ENCODE assay signal across 8 cellular contexts in the genomic region with DNA sequence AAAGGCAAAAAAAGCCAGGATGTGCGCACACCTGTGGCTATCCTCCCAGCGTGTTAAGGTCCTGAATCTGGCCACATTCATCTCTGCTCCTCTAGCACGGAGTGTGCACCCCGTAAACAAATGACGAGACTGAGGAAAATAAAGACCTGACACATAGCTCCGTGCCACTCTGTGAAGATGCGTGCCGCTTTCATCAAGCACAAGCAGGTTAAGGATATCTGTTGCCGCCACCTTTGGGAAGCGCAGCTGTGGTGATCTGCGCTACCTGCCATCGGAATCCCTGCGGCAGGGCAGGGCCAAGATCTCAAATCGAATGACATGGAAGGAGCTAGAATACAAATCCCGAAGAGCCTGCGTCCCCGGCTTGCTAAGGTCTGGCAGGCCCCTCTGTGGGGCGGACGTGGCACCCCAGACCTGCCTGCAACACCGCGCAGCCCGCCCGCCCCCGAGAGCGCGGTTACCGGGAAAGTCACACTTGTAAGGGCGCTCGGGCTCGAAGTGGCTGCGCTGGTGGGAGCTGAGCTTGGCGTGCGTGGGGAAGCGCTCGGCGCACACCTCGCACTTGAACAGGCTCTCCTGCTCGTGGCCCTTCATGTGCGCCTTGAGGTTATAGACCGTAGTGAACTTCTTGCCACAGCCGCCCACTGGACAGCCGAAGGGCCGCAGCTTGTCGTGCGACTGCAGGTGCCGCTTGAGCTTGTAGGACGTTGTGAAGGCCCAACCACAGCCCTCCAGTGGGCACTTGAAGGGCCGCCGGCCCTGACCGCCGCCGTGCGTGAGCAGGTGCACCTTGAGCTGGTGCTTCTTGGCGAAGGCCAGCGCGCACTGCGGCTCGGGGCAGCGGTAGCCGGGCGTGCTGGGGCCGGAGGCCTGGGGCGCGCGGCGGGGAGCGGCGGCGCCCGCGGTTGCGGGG. TPM values are rescaled to one million over a fixed set of nuclear protein-coding genes. Genes with fewer than 3 reads are reported as not detected.
DNase-seq lines count a peak whose midpoint lies in the region; ATAC-seq and TF ChIP-seq lines count a peak whose summit lies in the region.

No MANE protein-coding gene starts in this region.

- no peaks in the 10 kb centered on the region for H3K9me3 Mint-ChIP-seq in T-helper 2 cell treated with Interferon-gamma antibody and Interleukin-4, amounts not matched to agents 5 μg/mL and 100 μg/mL, for 36 hours

- intact Hi-C loops in right lobe of liver (cut with DNase I) = no loop called here

- H3K36me3 ChIP-seq in right lobe of liver = peaks cover 11 to 20% (median 14%) of the 10 kb centered on the region in 4 donors

- H3K27ac ChIP-seq in right lobe of liver = peak overlapping the region; percentile 85 to 98 (median 87)

- H3K4me3 Mint-ChIP-seq in T-helper 2 cell treated with Interferon-gamma antibody and Interleukin-4, amounts not matched to agents 5 μg/mL and 100 μg/mL, for 36 hours = peak overlapping the region; percentile 96

- peaks cover 36% of the 10 kb centered on the region for H3K36me3 Mint-ChIP-seq in T-helper 2 cell treated with Interferon-gamma antibody and Interleukin-4, amounts not matched to agents 5 μg/mL and 100 μg/mL, for 36 hours (ENCODE audit: low read depth)

- DNase-seq in ELR (ENCODE audit: low read depth) (peak; percentile 64), GM20000 (ENCODE audit: low spot score) (peak; percentile 65), choroid plexus epithelial cell (ENCODE audit: low read depth) (peak; percentile 49), right lobe of liver (peak; percentile 61 to 74 (median 71)), OCI-M2 (lab: John Stamatoyannopoulos, UW; ENCODE audit: unreplicated experiment) (no peak)
- DNase-seq in T-helper 2 cell treated with Interferon-gamma antibody and Interleukin-4, amounts not matched to agents 5 μg/mL and 100 μg/mL, for 36 hours (ENCODE audit: low spot score) = peak; percentile 50
- peak; percentile 14 to 22 for DNase-seq in stimulated activated CD8-positive, alpha-beta memory T cell treated with anti-CD3 and anti-CD28 coated beads, Interleukin-2, amount 100 ng/mL, for 48 hours (ENCODE audit: low read depth in 2 of 2)

- H3K27me3 Mint-ChIP-seq in T-helper 2 cell treated with Interferon-gamma antibody and Interleukin-4, amounts not matched to agents 5 μg/mL and 100 μg/mL, for 36 hours (ENCODE audit: low read depth) = no peaks in the 10 kb centered on the region

- peak overlapping the region; percentile 87 for H3K27ac Mint-ChIP-seq in T-helper 2 cell treated with Interferon-gamma antibody and Interleukin-4, amounts not matched to agents 5 μg/mL and 100 μg/mL, for 36 hours

- TF ChIP-seq CTCF in GM20000 (IDR thresholded peaks at IDR 0.05; ENCODE audit: extremely low read depth, missing control alignments) = no peak
- TF ChIP-seq CTCF in choroid plexus epithelial cell (conservative IDR thresholded peaks at IDR 0.05; ENCODE audit: low read depth, low read length) = no peak
- peak in 1 of 4 donors; percentile 11 for TF ChIP-seq CTCF in right lobe of liver (IDR thresholded peaks at IDR 0.05)

- H3K27me3 ChIP-seq in right lobe of liver = no peaks in the 10 kb centered on the region

- H3K4me1 Mint-ChIP-seq in T-helper 2 cell treated with Interferon-gamma antibody and Interleukin-4, amounts not matched to agents 5 μg/mL and 100 μg/mL, for 36 hours (ENCODE audit: low read depth) = peaks cover 32% of the 10 kb centered on the region

- no peaks in the 10 kb centered on the region for H3K9me3 ChIP-seq in right lobe of liver

- TF ChIP-seq POLR2A in right lobe of liver (IDR thresholded peaks at IDR 0.05) = no peak

- H3K4me3 ChIP-seq in choroid plexus epithelial cell (ENCODE audit: low read depth, low read length) = peak overlapping the region; percentile 78
- H3K4me3 ChIP-seq in right lobe of liver = peak overlapping the region; percentile 60 to 73 (median 63)

- ATAC-seq in HG03565 (IDR thresholded peaks at IDR 0.05; ENCODE audit: unreplicated experiment) (peak; percentile 14), right lobe of liver (peak; percentile 2 to 12 (median 4))

- peaks cover 0 to 29% (median 13%) of the 10 kb centered on the region in 4 donors for H3K4me1 ChIP-seq in right lobe of liver

- WGBS in right lobe of liver (ENCODE audit: insufficient coverage, low coverage, low lambda C conversion rate, missing lambda C conversion rate) = 9% methylated on average over 14 of the region's 72 CpGs

RNA-seq across cellular contexts. Expression of a gene that starts 0.9 kb away (rescaled TPM):
- 10 to 100 TPM; 16.4 to 30.2 (median 24.0) TPM for total RNA-seq in right lobe of liver

RNA-seq across cellular contexts. Expression of a gene that starts 42.8 kb away (rescaled TPM):
- total RNA-seq in right lobe of liver = 100 to 1,000 TPM in 1 of 6 experiments, 10 to 100 TPM in 5; 15.1 to 101 (median 55.8) TPM

RNA-seq across cellular contexts. Expression of a gene that starts 49.2 kb away (rescaled TPM):
- 10 to 100 TPM; 23.5 to 48.9 (median 28.2) TPM for total RNA-seq in right lobe of liver
